1 cellular context compared by ENCODE assay signal in the genomic region with DNA sequence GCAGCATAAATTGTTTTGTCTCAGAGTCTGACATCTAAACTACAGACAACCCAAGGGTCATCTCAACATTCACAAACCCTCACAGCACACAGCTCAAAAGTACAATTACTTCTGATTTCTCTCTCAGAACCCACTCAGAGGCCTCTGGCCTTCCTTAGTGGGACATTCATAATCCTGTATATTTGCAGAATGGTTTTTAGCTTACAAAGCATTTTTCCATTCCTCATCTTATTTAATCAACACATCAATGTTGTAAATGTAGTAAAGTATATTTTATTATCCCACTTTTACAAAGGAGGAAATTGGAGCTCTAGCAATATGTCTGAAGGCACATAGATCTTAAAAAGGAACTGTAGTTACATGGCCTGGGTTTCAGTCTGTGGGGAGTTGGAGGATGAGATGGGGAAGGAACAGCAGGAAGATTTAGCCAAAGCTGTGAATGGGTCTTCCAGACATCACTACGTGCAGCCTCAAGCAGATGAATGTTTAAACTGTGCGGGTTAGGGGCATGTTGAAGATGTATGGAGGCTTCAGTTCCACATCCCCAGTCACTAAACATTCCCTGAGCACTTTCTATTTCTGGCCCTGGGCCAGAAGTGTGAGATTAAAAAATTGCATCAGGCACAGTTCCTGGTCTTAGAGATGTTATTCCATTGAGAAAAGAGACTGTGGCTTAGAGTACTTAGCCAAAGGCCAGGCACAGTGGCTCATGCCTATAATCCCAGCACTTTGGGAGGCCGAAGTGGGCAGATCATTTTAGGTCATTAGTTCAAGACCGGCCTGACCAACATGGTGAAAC.
TF ChIP-seq lines count a peak whose summit lies in the region.

No MANE protein-coding gene starts in this region.

TF ChIP-seq in IMR-90, 13 proteins besides CTCF, POLR2A, EP300 and RAD21:
- TF ChIP-seq MAFK (IDR thresholded peaks at IDR 0.05; ENCODE audit: low read depth, low read length) (peak; percentile 70), CEBPB (IDR thresholded peaks at IDR 0.05; ENCODE audit: low read depth, low read length) (no peak)
